In genomic region chr2:146615778-146616177, GRCh38 we compare ENCODE assay signal across 17 cellular contexts.
A peak's percentile ranks its signal among the peaks of the same experiment; 100 is the strongest.
DNase-seq lines count a peak whose midpoint lies in the region; ATAC-seq lines count a peak whose summit lies in the region.
"Had no signal": no experiment of that assay in that cellular context is flagged by ENCODE, and none has a peak within 500 bp of the region (broad histone marks: within the 10 kb centered on the region; RNA-seq: fewer than 3 reads in every experiment).

No MANE protein-coding gene starts in this region.

- no peak overlapping the region for H3K27ac ChIP-seq in CD4-positive, alpha-beta memory T cell (ENCODE audit: low read depth, low read length)
- H3K27ac ChIP-seq: 22Rv1 had no signal

- H3K36me3 ChIP-seq in CD4-positive, alpha-beta memory T cell (ENCODE audit: insufficient read depth, low read length): no peaks in the 10 kb centered on the region

- no peak overlapping the region for H3K4me3 Mint-ChIP-seq in CD4-positive, alpha-beta memory T cell
- H3K4me3 Mint-ChIP-seq: B cell had no signal

- H3K27me3 Mint-ChIP-seq in CD4-positive, alpha-beta memory T cell: peaks cover 0 to 1% of the 10 kb centered on the region in 2 donors
- H3K27me3 Mint-ChIP-seq: B cell had no signal

- intact Hi-C loops in CD4-positive, alpha-beta memory T cell (cut with micrococcal nuclease): no loop called here

- CTCF ChIA-PET in CD4-positive, alpha-beta memory T cell (lab: Charles Lee; ENCODE audit: partially characterized antibody): no interaction called here

- no peaks in the 10 kb centered on the region for H3K27me3 ChIP-seq in CD4-positive, alpha-beta memory T cell (ENCODE audit: insufficient read depth, low read length)

- H3K9me3 Mint-ChIP-seq in CD4-positive, alpha-beta memory T cell: peaks cover 2 to 16% (median 8%) of the 10 kb centered on the region in 8 donors

- H3K27ac Mint-ChIP-seq in CD4-positive, alpha-beta memory T cell: no peak overlapping the region
- H3K27ac Mint-ChIP-seq: B cell had no signal

- no peaks in the 10 kb centered on the region for H3K4me1 ChIP-seq in CD4-positive, alpha-beta memory T cell (ENCODE audit: insufficient read depth, low read length)

- no peak overlapping the region for H3K4me3 ChIP-seq in CD4-positive, alpha-beta memory T cell (ENCODE audit: low read length in 2 of 2)
- H3K4me3 ChIP-seq: K562 had no signal

- no peaks in the 10 kb centered on the region for H3K36me3 Mint-ChIP-seq in CD4-positive, alpha-beta memory T cell

- no peak for ATAC-seq in HG03378 (IDR thresholded peaks at IDR 0.05; ENCODE audit: unreplicated experiment)
- ATAC-seq: K562, SK-N-SH treated with all-trans-retinoic acid at 6 μM for 48 hours had no signal

- H3K9me3 ChIP-seq in CD4-positive, alpha-beta memory T cell (ENCODE audit: control insufficient read depth in 1 of 2, low read length in 2 of 2): no peaks in the 10 kb centered on the region

- POLR2A ChIA-PET in CD4-positive, alpha-beta memory T cell (lab: Charles Lee; ENCODE audit: partially characterized antibody): no interaction called here

- DNase-seq in DMS53 (lab: John Stamatoyannopoulos, UW) (peak; percentile 7), DMS53 treated with DMSO at 0.1 percent for 48 hours (lab: John Stamatoyannopoulos, UW; ENCODE audit: unreplicated experiment) (no peak), NCI-H1436 (lab: John Stamatoyannopoulos, UW) (peak; percentile 68), NCI-H2081 treated with DMSO at 0.1 percent for 48 hours (lab: John Stamatoyannopoulos, UW) (peak; percentile 100), SHP77 (lab: John Stamatoyannopoulos, UW) (peak; percentile 39 to 80), kidney glomerular epithelial cell (lab: John Stamatoyannopoulos, UW) (no peak)
- DNase-seq in CD4-positive, alpha-beta memory T cell: no peak
- DNase-seq: DMS79, NCI-H1694, NCI-H524 treated with DMSO at 0.1 percent for 48 hours, Right ventricle myocardium superior, T1000 had no signal

- no peaks in the 10 kb centered on the region for H3K4me1 Mint-ChIP-seq in CD4-positive, alpha-beta memory T cell
- H3K4me1 Mint-ChIP-seq: B cell had no signal

Comparison
In these comparisons a context has a peak if more than half of its experiments do, and no peak if none do; other contexts are left out.
1. DNase-seq: peak in DMS53 (single experiment), NCI-H1436 (single experiment), NCI-H2081 treated with DMSO at 0.1 percent for 48 hours (single experiment) and SHP77 (2 of 2); none in DMS53 treated with DMSO at 0.1 percent for 48 hours (single experiment), CD4-positive, alpha-beta memory T cell (0 of 5) and kidney glomerular epithelial cell (single experiment).